ENCODE assay signal across 14 cellular contexts in the genomic region with DNA sequence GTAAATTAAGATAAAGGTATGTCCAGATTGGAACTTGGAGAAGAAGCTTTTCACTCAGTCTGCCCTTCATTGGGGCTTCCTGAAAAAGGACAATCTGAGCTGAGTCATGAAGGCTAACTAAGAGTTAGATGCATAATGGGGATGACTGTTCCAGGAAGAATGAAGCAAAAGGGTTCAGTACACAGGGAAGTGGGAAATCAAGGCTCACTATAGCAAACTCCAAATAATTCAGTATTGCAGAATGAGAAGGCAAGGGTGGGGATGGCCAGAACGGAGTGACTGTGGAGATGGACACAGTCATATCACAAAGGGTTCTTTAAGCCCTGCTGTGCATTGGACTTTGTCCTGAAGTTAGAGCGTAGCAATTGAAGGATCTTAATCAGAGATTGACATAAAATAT.
DNase-seq lines count a peak whose midpoint lies in the region; ATAC-seq, FAIRE-seq and TF ChIP-seq lines count a peak whose summit lies in the region.
"Had no signal": no experiment of that assay in that cellular context is flagged by ENCODE, and none has a peak within 500 bp of the region (broad histone marks: within the 10 kb centered on the region; RNA-seq: fewer than 3 reads in every experiment).

No MANE protein-coding gene starts in this region.

- peaks cover 0 to 13% of the 10 kb centered on the region in 2 experiments; a peak in 2 of 4 replicates for H3K4me1 ChIP-seq in HCT116 (ENCODE audit: control insufficient read depth in 1 of 2, insufficient read depth in 2 of 2, low read length in 2 of 2)
- H3K4me1 ChIP-seq in astrocyte (ENCODE audit: insufficient read depth, low read length) = peaks cover 10% of the 10 kb centered on the region
- H3K4me1 ChIP-seq in colonic mucosa = no peaks in the 10 kb centered on the region
- no peaks in the 10 kb centered on the region for H3K4me1 ChIP-seq in sigmoid colon
- H3K4me1 ChIP-seq: testis had no signal

- POLR2A ChIA-PET in HCT116 (lab: Charles Lee) = no interaction called here

- no peaks in the 10 kb centered on the region for H3K9me2 ChIP-seq in HCT116 (ENCODE audit: insufficient read depth)

- CTCF ChIA-PET in HCT116 (lab: Charles Lee) = no interaction called here

- peaks cover 20% of the 10 kb centered on the region for H3K4me1 Mint-ChIP-seq in astrocyte (ENCODE audit: low read depth, unreplicated experiment)
- H3K4me1 Mint-ChIP-seq: activated CD8-positive, alpha-beta memory T cell treated with anti-CD3 and anti-CD28 coated beads, Interleukin-2, amount 10 ng/mL, durations not matched to agents 7 days and 5 days had no signal

- H3K4me3 Mint-ChIP-seq in astrocyte (ENCODE audit: unreplicated experiment) = no peak overlapping the region
- H3K4me3 Mint-ChIP-seq: activated CD8-positive, alpha-beta memory T cell treated with anti-CD3 and anti-CD28 coated beads, Interleukin-2, amount 10 ng/mL, durations not matched to agents 7 days and 5 days had no signal

- TF ChIP-seq RAD21 in HCT116 (IDR thresholded peaks at IDR 0.05; ENCODE audit: low read depth) = 0 out of 2 replicates have a peak, but pooled peaks have one; percentile 13

- no peak for TF ChIP-seq EP300 in sigmoid colon (IDR thresholded peaks at IDR 0.05)

- H3K27me3 ChIP-seq in HCT116 (ENCODE audit: insufficient read depth, low read length) = no peaks in the 10 kb centered on the region
- H3K27me3 ChIP-seq in astrocyte (ENCODE audit: insufficient read depth, low read length) = no peaks in the 10 kb centered on the region
- H3K27me3 ChIP-seq in colonic mucosa = no peaks in the 10 kb centered on the region
- H3K27me3 ChIP-seq in sigmoid colon = no peaks in the 10 kb centered on the region
- H3K27me3 ChIP-seq: testis had no signal

- intact Hi-C loops in HCT116 (cut with micrococcal nuclease) (no loop called here), colonic mucosa (cut with DNase I) (no loop called here), sigmoid colon (cut with DNase I) (no loop called here)

- TF ChIP-seq CTCF in HCT116 (IDR thresholded peaks at IDR 0.05 in 2 of 3, conservative IDR thresholded peaks at IDR 0.05 in 1 of 3; ENCODE audit: borderline replicate concordance in 1 of 3, insufficient read depth in 1 of 3, low read depth in 2 of 3, low read length in 2 of 3) (no peak), astrocyte (IDR thresholded peaks at IDR 0.05; ENCODE audit: insufficient read depth, low read depth, low read length) (no peak), colonic mucosa (IDR thresholded peaks at IDR 0.05) (no peak), sigmoid colon (IDR thresholded peaks at IDR 0.05) (no peak)

- TF ChIP-seq POLR2A in HCT116 (IDR thresholded peaks at IDR 0.05; ENCODE audit: borderline replicate concordance, extremely low read depth, insufficient read depth, insufficient read length) (no peak), sigmoid colon (IDR thresholded peaks at IDR 0.05) (no peak)

- DNase-seq in A172 (ENCODE audit: low spot score) = peak; percentile 45
- DNase-seq in HCT116 (ENCODE audit: low read depth, low spot score) = no peak
- DNase-seq in astrocyte (ENCODE audit: low read depth) = peak; percentile 80
- peak; percentile 10 for DNase-seq in fibroblast of the conjunctiva (ENCODE audit: low read depth)
- no peak for DNase-seq in colonic mucosa
- DNase-seq in sigmoid colon = no peak
- DNase-seq: activated CD8-positive, alpha-beta memory T cell treated with anti-CD3 and anti-CD28 coated beads, Interleukin-2, amount 10 ng/mL, durations not matched to agents 7 days and 5 days; activated naive CD4-positive, alpha-beta T cell; central memory CD4-positive, alpha-beta T cell; NCI-H1417; NCI-H2227 treated with DMSO at 0.1 percent for 48 hours; testis had no signal

- H4K20me1 ChIP-seq in HCT116 (ENCODE audit: insufficient read depth) = no peaks in the 10 kb centered on the region
- no peaks in the 10 kb centered on the region for H4K20me1 ChIP-seq in astrocyte (ENCODE audit: insufficient read depth, low read length)

- no peak overlapping the region for H3K27ac ChIP-seq in HCT116 (ENCODE audit: low read depth, low read length)
- H3K27ac ChIP-seq in astrocyte (ENCODE audit: low read depth, low read length) = no peak overlapping the region
- no peak overlapping the region for H3K27ac ChIP-seq in colonic mucosa
- H3K27ac ChIP-seq in sigmoid colon = no peak overlapping the region
- H3K27ac ChIP-seq: testis had no signal

- H3K36me3 Mint-ChIP-seq in astrocyte (ENCODE audit: low read depth, unreplicated experiment) = no peaks in the 10 kb centered on the region

- H3K4me3 ChIP-seq in HCT116 (replicated peaks in 1 of 2; ENCODE audit: low read depth in 1 of 2, low read length in 2 of 2) (no peak overlapping the region), astrocyte (ENCODE audit: insufficient read depth, low read depth, low read length) (no peak overlapping the region), colonic mucosa (no peak overlapping the region), sigmoid colon (no peak overlapping the region)
- H3K4me3 ChIP-seq: testis had no signal

- no peak overlapping the region for H3K9ac ChIP-seq in HCT116 (ENCODE audit: low read length)
- no peak overlapping the region for H3K9ac ChIP-seq in astrocyte (ENCODE audit: low read length)
- H3K9ac ChIP-seq in colonic mucosa (ENCODE audit: low read depth in 2 of 2, low read length in 2 of 2) = no peak overlapping the region

- H3K9me3 Mint-ChIP-seq in astrocyte (ENCODE audit: unreplicated experiment) = peaks cover 5% of the 10 kb centered on the region

- 24 to 81% methylated on average over 2 of the region's 2 CpGs for WGBS in sigmoid colon, 2 donors

- H3K27me3 Mint-ChIP-seq in astrocyte (ENCODE audit: low read depth, unreplicated experiment) = no peaks in the 10 kb centered on the region
- H3K27me3 Mint-ChIP-seq: activated CD8-positive, alpha-beta memory T cell treated with anti-CD3 and anti-CD28 coated beads, Interleukin-2, amount 10 ng/mL, durations not matched to agents 7 days and 5 days had no signal

- peak overlapping the region; percentile 0 for H3K27ac Mint-ChIP-seq in astrocyte (ENCODE audit: unreplicated experiment)
- H3K27ac Mint-ChIP-seq: activated CD8-positive, alpha-beta memory T cell treated with anti-CD3 and anti-CD28 coated beads, Interleukin-2, amount 10 ng/mL, durations not matched to agents 7 days and 5 days had no signal

- H3K79me2 ChIP-seq in HCT116 (ENCODE audit: insufficient read depth, low read length) (no peaks in the 10 kb centered on the region), astrocyte (ENCODE audit: insufficient read depth, low read length) (no peaks in the 10 kb centered on the region)

- BruUV-seq in HCT116 (replicated peaks; lab: Mats Ljungman, UMichigan) = no TSS peak

- H3K9me3 ChIP-seq in HCT116 (ENCODE audit: control insufficient read depth in 1 of 2, insufficient read depth in 1 of 2, low read depth in 1 of 2, low read length in 2 of 2) (no peaks in the 10 kb centered on the region), astrocyte (ENCODE audit: insufficient read depth, low read depth, low read length) (no peaks in the 10 kb centered on the region), colonic mucosa (no peaks in the 10 kb centered on the region), sigmoid colon (no peaks in the 10 kb centered on the region)
- H3K9me3 ChIP-seq: testis had no signal

- no peaks in the 10 kb centered on the region for H3K36me3 ChIP-seq in HCT116 (ENCODE audit: control insufficient read depth in 1 of 2, insufficient read depth in 2 of 2, low read length in 2 of 2)
- no peaks in the 10 kb centered on the region for H3K36me3 ChIP-seq in astrocyte (ENCODE audit: insufficient read depth, low read length)
- no peaks in the 10 kb centered on the region for H3K36me3 ChIP-seq in colonic mucosa
- no peaks in the 10 kb centered on the region for H3K36me3 ChIP-seq in sigmoid colon

- peak overlapping the region; percentile 29 for H3K4me2 ChIP-seq in HCT116 (ENCODE audit: low read length)
- peak overlapping the region; percentile 7 for H3K4me2 ChIP-seq in astrocyte (ENCODE audit: low read length)

- H2AFZ ChIP-seq in HCT116 (ENCODE audit: low read depth, low read length, poor library complexity, severe bottlenecking) = no peak overlapping the region
- no peak overlapping the region for H2AFZ ChIP-seq in astrocyte (ENCODE audit: low read depth, low read length)

- peak; percentile 20; the same call in 1 of the 2 replicates for ATAC-seq in HCT116
- no peak for ATAC-seq in GM19324 (IDR thresholded peaks at IDR 0.05; ENCODE audit: low FRiP score, unreplicated experiment)
- ATAC-seq in HG03280 (IDR thresholded peaks at IDR 0.05; ENCODE audit: unreplicated experiment) = no peak
- ATAC-seq: activated CD8-positive, alpha-beta memory T cell treated with anti-CD3 and anti-CD28 coated beads, Interleukin-2, amount 10 ng/mL, durations not matched to agents 7 days and 5 days had no signal

- RAD21 ChIA-PET in HCT116 (lab: Charles Lee; ENCODE audit: low non-redundant PET in 1 of 2, low total read pairs in 2 of 2, uncharacterized antibody in 2 of 2, unreplicated experiment in 2 of 2) = no interaction called here

- peak; percentile 94 for FAIRE-seq in astrocyte (lab: Jason Lieb, UNC)

TF ChIP-seq in HCT116, 20 proteins besides CTCF, POLR2A, EP300 and RAD21 (continues in another document):
- TF ChIP-seq JUND (IDR thresholded peaks at IDR 0.05) (peak; percentile 68), ZNF274 (IDR thresholded peaks at IDR 0.05; ENCODE audit: low read depth, low read length) (no peak), SP1 (IDR thresholded peaks at IDR 0.05; ENCODE audit: low read depth) (peak; percentile 56; the same call in 1 of the 2 replicates), TCF7L2 (IDR thresholded peaks at IDR 0.05; ENCODE audit: borderline replicate concordance, extremely low read depth, insufficient read depth, insufficient read length) (no peak), ZFX (IDR thresholded peaks at IDR 0.05) (no peak), SRF (IDR thresholded peaks at IDR 0.05; ENCODE audit: low read depth) (peak; percentile 28; the same call in 1 of the 2 replicates), CBX3 (IDR thresholded peaks at IDR 0.05; ENCODE audit: low read depth) (peak; percentile 64; the same call in 1 of the 2 replicates)
- TF ChIP-seq, protein P1, sequence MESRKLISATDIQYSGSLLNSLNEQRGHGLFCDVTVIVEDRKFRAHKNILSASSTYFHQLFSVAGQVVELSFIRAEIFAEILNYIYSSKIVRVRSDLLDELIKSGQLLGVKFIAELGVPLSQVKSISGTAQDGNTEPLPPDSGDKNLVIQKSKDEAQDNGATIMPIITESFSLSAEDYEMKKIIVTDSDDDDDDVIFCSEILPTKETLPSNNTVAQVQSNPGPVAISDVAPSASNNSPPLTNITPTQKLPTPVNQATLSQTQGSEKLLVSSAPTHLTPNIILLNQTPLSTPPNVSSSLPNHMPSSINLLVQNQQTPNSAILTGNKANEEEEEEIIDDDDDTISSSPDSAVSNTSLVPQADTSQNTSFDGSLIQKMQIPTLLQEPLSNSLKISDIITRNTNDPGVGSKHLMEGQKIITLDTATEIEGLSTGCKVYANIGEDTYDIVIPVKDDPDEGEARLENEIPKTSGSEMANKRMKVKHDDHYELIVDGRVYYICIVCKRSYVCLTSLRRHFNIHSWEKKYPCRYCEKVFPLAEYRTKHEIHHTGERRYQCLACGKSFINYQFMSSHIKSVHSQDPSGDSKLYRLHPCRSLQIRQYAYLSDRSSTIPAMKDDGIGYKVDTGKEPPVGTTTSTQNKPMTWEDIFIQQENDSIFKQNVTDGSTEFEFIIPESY (IDR thresholded peaks at IDR 0.05; ENCODE audit: extremely low read depth, insufficient replicate concordance, low read length) = no peak

Comparison
In these comparisons a context has a peak if more than half of its experiments do, and no peak if none do; other contexts are left out.
1. DNase-seq: peak in A172 (single experiment), astrocyte (single experiment) and fibroblast of the conjunctiva (single experiment); none in HCT116 (single experiment), colonic mucosa (single experiment) and sigmoid colon (single experiment).